Comparison of ENCODE assay signal across 9 cellular contexts in the genomic region with DNA sequence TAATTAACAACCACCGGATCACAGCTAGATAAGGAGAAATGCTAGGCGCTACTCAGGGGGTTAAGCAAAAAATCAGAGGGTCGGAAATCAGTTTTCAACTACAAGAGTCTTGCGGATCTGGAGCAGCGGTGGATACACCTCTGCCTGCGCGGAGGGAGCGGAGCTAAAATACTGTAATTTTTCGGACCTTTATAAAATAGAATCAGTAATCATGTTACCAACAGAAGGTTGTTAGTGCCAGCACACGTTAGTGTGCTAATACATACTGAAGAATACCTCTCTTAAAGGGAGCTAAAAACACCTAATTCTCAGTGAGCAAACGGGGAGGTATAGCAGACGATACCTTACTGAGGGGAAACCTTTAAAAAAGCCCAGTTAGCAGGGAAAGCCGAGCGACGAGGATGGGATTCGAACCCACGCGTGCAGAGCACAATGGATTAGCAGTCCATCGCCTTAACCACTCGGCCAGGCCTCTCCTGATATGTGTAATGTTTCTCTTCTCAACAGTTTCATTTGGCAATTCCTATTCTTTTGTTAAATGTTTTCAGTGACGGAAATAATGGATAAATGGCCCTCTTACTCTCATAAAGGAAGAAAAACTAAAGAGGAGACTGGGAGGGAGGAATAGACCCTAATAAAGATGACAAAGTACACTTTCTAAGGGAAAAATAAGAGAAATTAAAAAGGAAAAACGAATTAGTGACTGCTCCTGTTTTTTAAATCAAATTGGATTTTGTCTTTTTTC. TPM values are rescaled to one million over a fixed set of nuclear protein-coding genes. Genes with fewer than 3 reads are reported as not detected.
DNase-seq lines count a peak whose midpoint lies in the region; TF ChIP-seq lines count a peak whose summit lies in the region.
"Had no signal": no experiment of that assay in that cellular context is flagged by ENCODE, and none has a peak within 500 bp of the region (broad histone marks: within the 10 kb centered on the region; RNA-seq: fewer than 3 reads in every experiment).

No MANE protein-coding gene starts in this region.

- DNase-seq in NCI-H510A treated with DMSO at 0.1 percent for 48 hours (lab: John Stamatoyannopoulos, UW) = peak; percentile 24
- no peak for DNase-seq in NCI-H510A (lab: John Stamatoyannopoulos, UW)
- peak; percentile 72 for DNase-seq in LHCN-M2 (ENCODE audit: low read depth)
- peak; percentile 62 for DNase-seq in activated CD4-positive, alpha-beta T cell treated with anti-CD3 and anti-CD28 coated beads, Interleukin-2, amount 10 ng/mL, durations not matched to agents 7 days and 5 days
- peak in 5 of 10 donors; percentile 42 to 72 (median 57) for DNase-seq in dorsolateral prefrontal cortex
- DNase-seq in lung microvascular endothelial cell (ENCODE audit: low read depth in 2 of 2) = peak; percentile 69
- DNase-seq in stimulated activated CD8-positive, alpha-beta memory T cell treated with anti-CD3 and anti-CD28 coated beads, Interleukin-4, amount 100 ng/mL, for 48 hours = peak; percentile 82
- no peak for DNase-seq in NCI-H1417 (lab: John Stamatoyannopoulos, UW)

- intact Hi-C loops in dorsolateral prefrontal cortex (cut with DNase I) = loop anchor here (2.0 to 10.0 kb wide), 2 partner anchors 18 to 1170 kb away; partner anchors contain the start of gene ZNF184 (in 1 of the 2)

- peak overlapping the region in 57 of 59 donors; percentile 4 to 80 (median 51) for H3K4me3 ChIP-seq in dorsolateral prefrontal cortex

- CTCF ChIA-PET in activated CD4-positive, alpha-beta T cell treated with anti-CD3 and anti-CD28 coated beads, Interleukin-2, amount 10 ng/mL, durations not matched to agents 7 days and 5 days (lab: Charles Lee) = interaction anchor here (1.0 kb wide), 2 partner anchors 12 to 17 kb away, joined by 3 read pairs; no protein-coding TSS in a partner anchor

- POLR2A ChIA-PET in activated CD4-positive, alpha-beta T cell treated with anti-CD3 and anti-CD28 coated beads, Interleukin-2, amount 10 ng/mL, durations not matched to agents 7 days and 5 days (lab: Charles Lee) = interaction anchor here (0.5 to 0.6 kb wide), 2 partner anchors 822 to 1392 kb away, joined by 4 read pairs; no protein-coding TSS in a partner anchor

- H3K27ac ChIP-seq in dorsolateral prefrontal cortex = peak overlapping the region in 47 of 59 donors; percentile 9 to 90 (median 72)
- H3K27ac ChIP-seq: C4-2B had no signal

- peak overlapping the region; percentile 94 for H3K27ac Mint-ChIP-seq in activated CD4-positive, alpha-beta T cell treated with anti-CD3 and anti-CD28 coated beads, Interleukin-2, amount 10 ng/mL, durations not matched to agents 7 days and 5 days

- TF ChIP-seq CTCF in dorsolateral prefrontal cortex (IDR thresholded peaks at IDR 0.05 in 54 of 56, conservative IDR thresholded peaks at IDR 0.05 in 2 of 56; ENCODE audit: low read depth in 1 of 56, partially characterized antibody in 56 of 56) = peak in 2 of 56 donors; percentile 12 to 30

- no peaks in the 10 kb centered on the region for H3K9me3 Mint-ChIP-seq in activated CD4-positive, alpha-beta T cell treated with anti-CD3 and anti-CD28 coated beads, Interleukin-2, amount 10 ng/mL, durations not matched to agents 7 days and 5 days

- no peaks in the 10 kb centered on the region for H3K27me3 Mint-ChIP-seq in activated CD4-positive, alpha-beta T cell treated with anti-CD3 and anti-CD28 coated beads, Interleukin-2, amount 10 ng/mL, durations not matched to agents 7 days and 5 days

- H3K4me3 Mint-ChIP-seq in activated CD4-positive, alpha-beta T cell treated with anti-CD3 and anti-CD28 coated beads, Interleukin-2, amount 10 ng/mL, durations not matched to agents 7 days and 5 days = peak overlapping the region; percentile 77

- no peaks in the 10 kb centered on the region for H3K27me3 ChIP-seq in dorsolateral prefrontal cortex

- peaks cover 55% of the 10 kb centered on the region for H3K4me1 Mint-ChIP-seq in activated CD4-positive, alpha-beta T cell treated with anti-CD3 and anti-CD28 coated beads, Interleukin-2, amount 10 ng/mL, durations not matched to agents 7 days and 5 days

- H3K36me3 Mint-ChIP-seq in activated CD4-positive, alpha-beta T cell treated with anti-CD3 and anti-CD28 coated beads, Interleukin-2, amount 10 ng/mL, durations not matched to agents 7 days and 5 days (ENCODE audit: low read depth) = no peaks in the 10 kb centered on the region

RNA-seq across cellular contexts. Expression of gene BTN3A2, which starts 59.7 kb away (rescaled TPM):
- total RNA-seq in LHCN-M2 (2014; rRNA removed) = 14.4 and 29.7 TPM in 2 replicates
- polyA plus RNA-seq in LHCN-M2 (2012) = 13.2 TPM
- 100 to 1,000 TPM; 121 to 125 TPM for total RNA-seq in activated CD4-positive, alpha-beta T cell treated with anti-CD3 and anti-CD28 coated beads, Interleukin-2, amount 10 ng/mL, durations not matched to agents 7 days and 5 days
- total RNA-seq in dorsolateral prefrontal cortex = 10 to 100 TPM in 56 of 120 experiments, 1 to 10 TPM in 64; 3.8 to 30.1 (median 9.7) TPM
- total RNA-seq in lung microvascular endothelial cell = 14.9 and 15.9 TPM in 2 replicates

Comparison
In these comparisons a context has a peak if more than half of its experiments do, and no peak if none do; other contexts are left out.
1. DNase-seq: peak in NCI-H510A treated with DMSO at 0.1 percent for 48 hours (single experiment), LHCN-M2 (single experiment), activated CD4-positive, alpha-beta T cell treated with anti-CD3 and anti-CD28 coated beads, Interleukin-2, amount 10 ng/mL, durations not matched to agents 7 days and 5 days (single experiment), lung microvascular endothelial cell (2 of 2) and stimulated activated CD8-positive, alpha-beta memory T cell treated with anti-CD3 and anti-CD28 coated beads, Interleukin-4, amount 100 ng/mL, for 48 hours (single experiment); none in NCI-H510A (single experiment) and NCI-H1417 (0 of 3).